Comparison of ENCODE assay signal across 15 cellular contexts in genomic region chr15:97978408-97979130, GRCh38. TPM values are rescaled to one million over a fixed set of nuclear protein-coding genes. Genes with fewer than 3 reads are reported as not detected.
DNase-seq lines count a peak whose midpoint lies in the region; ATAC-seq and TF ChIP-seq lines count a peak whose summit lies in the region.
"Had no signal": no experiment of that assay in that cellular context is flagged by ENCODE, and none has a peak within 500 bp of the region (broad histone marks: within the 10 kb centered on the region; RNA-seq: fewer than 3 reads in every experiment).

No MANE protein-coding gene starts in this region.

- no peaks in the 10 kb centered on the region for H3K27me3 ChIP-seq in neuronal stem cell (ENCODE audit: control insufficient read depth in 3 of 3, insufficient read depth in 3 of 3, low read depth in 1 of 3, low read length in 3 of 3)

- no CpG with 5 or more reads among the region's 4 CpGs for WGBS in neuronal stem cell (ENCODE audit: extremely low coverage in 2 of 2, insufficient read length in 2 of 2, insufficient replicate concordance in 1 of 2), 2 donors

- H3K36me3 ChIP-seq in neuronal stem cell (replicated peaks in 1 of 2; ENCODE audit: control insufficient read depth in 2 of 2, insufficient read depth in 2 of 2, low read length in 2 of 2) = peaks cover 0 to 7% of the 10 kb centered on the region in 2 donors

- no peak overlapping the region for H3K4me2 ChIP-seq in neuronal stem cell (ENCODE audit: insufficient read depth, low read length, poor library complexity, severe bottlenecking)

- H3K27ac ChIP-seq in neuronal stem cell (replicated peaks; ENCODE audit: low read length) = no peak overlapping the region

- H3K4ac ChIP-seq in neuronal stem cell (ENCODE audit: low read length) = no peak overlapping the region

- in situ Hi-C loops in Caki2 (cut with HindIII; ENCODE audit: low pct_unique_long_range_greater_than_20kb, low sequenced_read_pairs) = no loop called here

- no peak overlapping the region for H2BK15ac ChIP-seq in neuronal stem cell (ENCODE audit: low read length)

- no peak for ATAC-seq in HG02759 (IDR thresholded peaks at IDR 0.05; ENCODE audit: unreplicated experiment)
- no peak for ATAC-seq in HG03025 (IDR thresholded peaks at IDR 0.05; ENCODE audit: low FRiP score, unreplicated experiment)
- no peak for ATAC-seq in HG03175 (IDR thresholded peaks at IDR 0.05; ENCODE audit: unreplicated experiment)
- no peak for ATAC-seq in HG03039 (IDR thresholded peaks at IDR 0.05; ENCODE audit: unreplicated experiment)
- ATAC-seq: SK-N-SH treated with all-trans-retinoic acid at 6 μM for 48 hours had no signal

- H2AK5ac ChIP-seq in neuronal stem cell (ENCODE audit: low read depth, low read length) = no peak overlapping the region

- H3K9me3 ChIP-seq in neuronal stem cell (replicated peaks in 1 of 2; ENCODE audit: control insufficient read depth in 2 of 2, insufficient read depth in 1 of 2, low read depth in 1 of 2, low read length in 2 of 2) = no peaks in the 10 kb centered on the region

- H2BK5ac ChIP-seq in neuronal stem cell (ENCODE audit: low read length) = no peak overlapping the region

- no peak overlapping the region for H4K91ac ChIP-seq in neuronal stem cell (ENCODE audit: low read depth, low read length, poor library complexity)

- H2BK12ac ChIP-seq in neuronal stem cell (ENCODE audit: low read length) = no peak overlapping the region

- H3K9ac ChIP-seq in neuronal stem cell (ENCODE audit: low read depth, low read length, poor library complexity) = no peak overlapping the region

- H2AFZ ChIP-seq in neuronal stem cell (ENCODE audit: low read length) = peak overlapping the region; percentile 43

- DNase-seq in Caki2 (ENCODE audit: low read depth) (peak; percentile 47), RPMI7951 (ENCODE audit: low read depth) (peak; percentile 61), fibroblast of the aortic adventitia (ENCODE audit: low read depth) (peak; percentile 86), neuronal stem cell (ENCODE audit: low spot score) (no peak)
- DNase-seq: activated CD4-positive, CD25-positive, alpha-beta regulatory T cell; activated CD8-positive, alpha-beta memory T cell treated with anti-CD3 and anti-CD28 coated beads, Interleukin-2, amount 50 U/mL, for 4 hours; activated naive CD4-positive, alpha-beta T cell treated with anti-CD3 and anti-CD28 coated beads, Interleukin-2, amount 10 ng/mL, durations not matched to agents 7 days and 5 days; GDM1; H9; stimulated activated naive CD4-positive, alpha-beta T cell had no signal

- no peak overlapping the region for H3K14ac ChIP-seq in neuronal stem cell (ENCODE audit: low read length)

- H3K4me3 ChIP-seq in fibroblast of the aortic adventitia (ENCODE audit: low read depth, low read length) (no peak overlapping the region), neuronal stem cell (ENCODE audit: low read length in 2 of 2) (no peak overlapping the region)

- peaks cover 0 to 3% of the 10 kb centered on the region in 2 donors for H3K4me1 ChIP-seq in neuronal stem cell (ENCODE audit: control insufficient read depth in 2 of 2, insufficient read depth in 1 of 2, low read depth in 1 of 2, low read length in 2 of 2)

- no peak overlapping the region for H3K23ac ChIP-seq in neuronal stem cell (ENCODE audit: low read depth, low read length, poor library complexity)

- no peak overlapping the region for H2BK120ac ChIP-seq in neuronal stem cell (ENCODE audit: low read depth, low read length)

- TF ChIP-seq CTCF in fibroblast of the aortic adventitia (IDR thresholded peaks at IDR 0.05; ENCODE audit: insufficient read depth, low read length) = no peak

- no peak overlapping the region for H3K18ac ChIP-seq in neuronal stem cell (ENCODE audit: low read length)

- H4K8ac ChIP-seq in neuronal stem cell (ENCODE audit: low read depth, low read length) = no peak overlapping the region

- H3K79me1 ChIP-seq in neuronal stem cell (ENCODE audit: low read depth, low read length) = no peaks in the 10 kb centered on the region

RNA-seq across cellular contexts. Expression of gene ARRDC4, which starts 18.1 kb away (rescaled TPM):
- 6.3 and 13.4 TPM in 2 replicates for total RNA-seq in Caki2 (2014; rRNA removed; shearing (Covaris generic); ENCODE audit: low replicate concordance)
- 4.0 and 4.6 TPM in 2 replicates for total RNA-seq in RPMI7951 (2014; rRNA removed; shearing (Covaris generic))
- 6.2 and 18.3 TPM in 2 replicates for total RNA-seq in fibroblast of the aortic adventitia (ENCODE audit: low replicate concordance)
- polyA plus RNA-seq in neuronal stem cell (2013, experiment 1 of 2) = 9.4 TPM
- 9.7 TPM for polyA plus RNA-seq in neuronal stem cell (2013, experiment 2 of 2)
